In the genomic region with DNA sequence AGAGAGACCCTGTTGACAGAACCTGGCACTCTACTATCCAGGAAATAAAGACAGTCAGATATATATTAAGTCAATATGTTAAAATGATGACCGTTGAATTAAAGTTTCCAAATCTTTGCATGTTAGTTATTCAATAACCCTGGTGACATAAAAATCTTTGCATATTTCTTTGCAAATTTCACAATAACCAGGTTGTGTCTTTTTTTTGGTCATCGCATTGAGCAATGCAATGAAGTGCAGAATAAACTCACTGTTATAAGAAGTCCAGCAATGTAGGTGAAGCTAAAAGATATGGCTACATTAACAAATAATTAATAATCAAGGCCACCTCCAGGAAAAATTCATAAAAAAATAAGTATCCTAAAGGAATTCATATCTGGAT, we compare ENCODE assay signal across 21 cellular contexts.
DNase-seq lines count a peak whose midpoint lies in the region; ATAC-seq and TF ChIP-seq lines count a peak whose summit lies in the region.
"Had no signal": no experiment of that assay in that cellular context is flagged by ENCODE, and none has a peak within 500 bp of the region (broad histone marks: within the 10 kb centered on the region; RNA-seq: fewer than 3 reads in every experiment).

No MANE protein-coding gene starts in this region.

- H2BK15ac ChIP-seq in IMR-90 (ENCODE audit: low read depth, low read length) = no peak overlapping the region
- no peak overlapping the region for H2BK15ac ChIP-seq in mesenchymal stem cell (ENCODE audit: low read depth, poor library complexity, severe bottlenecking)

- H3K9me3 ChIP-seq in GM23248 (ENCODE audit: low read depth) (no peaks in the 10 kb centered on the region), IMR-90 (ENCODE audit: control insufficient read depth, insufficient read depth, low read length) (no peaks in the 10 kb centered on the region), fibroblast of lung (ENCODE audit: control insufficient read depth, insufficient read depth, low read depth, low read length) (no peaks in the 10 kb centered on the region), mesenchymal stem cell (ENCODE audit: control insufficient read depth, low read length) (no peaks in the 10 kb centered on the region), mucosa of descending colon (no peaks in the 10 kb centered on the region)
- H3K9me3 ChIP-seq: BLaER1 treated with 17β-estradiol and CSF1 and Interleukin-3, amounts not matched to agents 10 nM and 100 nM; Caco-2; HAP-1 had no signal

- TF ChIP-seq CTCF in IMR-90 (conservative IDR thresholded peaks at IDR 0.05; ENCODE audit: low read depth, low read length) (no peak), fibroblast of lung (conservative IDR thresholded peaks at IDR 0.05 in 1 of 2, IDR thresholded peaks at IDR 0.05 in 1 of 2; ENCODE audit: low read depth in 1 of 2, low read length in 2 of 2) (no peak), mucosa of descending colon (IDR thresholded peaks at IDR 0.05) (no peak)

- no peak overlapping the region for H3K27ac Mint-ChIP-seq in naive thymus-derived CD8-positive, alpha-beta T cell
- H3K27ac Mint-ChIP-seq: CD4-positive, alpha-beta memory T cell; GM23338 had no signal

- H3K4me2 ChIP-seq in GM23248 (ENCODE audit: unreplicated experiment) (peak overlapping the region; percentile 4), IMR-90 (ENCODE audit: low read depth, low read length) (peak overlapping the region; percentile 49; the same call in 1 of the 2 replicates), fibroblast of lung (ENCODE audit: extremely low read depth, insufficient read depth, low read length) (no peak overlapping the region), mesenchymal stem cell (ENCODE audit: low read length, poor library complexity, severe bottlenecking) (no peak overlapping the region)
- H3K4me2 ChIP-seq: GM23338, PC-9 had no signal

- CTCF ChIA-PET in IMR-90 (lab: Yijun Ruan, JAX) (interaction anchor here (0.6 kb wide), 1 partner anchor 11 kb away, joined by 3 read pairs; no protein-coding TSS in a partner anchor), HEK293T (lab: Yijun Ruan, JAX) (no interaction called here)

- no peaks in the 10 kb centered on the region for H3K36me3 Mint-ChIP-seq in naive thymus-derived CD8-positive, alpha-beta T cell
- H3K36me3 Mint-ChIP-seq: CD4-positive, alpha-beta memory T cell had no signal

- H3K4ac ChIP-seq in IMR-90 (ENCODE audit: low read depth, low read length) = no peak overlapping the region
- H3K4ac ChIP-seq in mesenchymal stem cell (ENCODE audit: low read depth in 1 of 2, low read length in 2 of 2) = no peak overlapping the region

- DNase-seq in GM23248 (peak; percentile 25), IMR-90 (no peak), fibroblast of lung (ENCODE audit: low read depth in 2 of 2) (no peak), mesenchymal stem cell (no peak), HEK293T (ENCODE audit: extremely low spot score) (no peak), mucosa of descending colon (no peak)
- no peak for DNase-seq in naive thymus-derived CD8-positive, alpha-beta T cell
- DNase-seq: ACHN; Caco-2; CD4-positive, alpha-beta memory T cell; Karpas-422; NCI-H1417 treated with DMSO at 0.1 percent for 48 hours; NCI-H187; NCI-H446 treated with DMSO at 0.1 percent for 48 hours; NCI-H526 treated with DMSO at 0.1 percent for 48 hours; PC-9; RPMI8226; SHP77 had no signal

- H3K4me3 ChIP-seq in GM23248 = no peak overlapping the region
- H3K4me3 ChIP-seq in IMR-90 (ENCODE audit: insufficient read depth, low read depth, low read length) = no peak overlapping the region
- H3K4me3 ChIP-seq in fibroblast of lung (replicated peaks in 1 of 4; ENCODE audit: control extremely low read depth in 1 of 4, insufficient read depth in 1 of 4, low read depth in 3 of 4, low read length in 4 of 4) = no peak overlapping the region
- no peak overlapping the region for H3K4me3 ChIP-seq in mesenchymal stem cell (ENCODE audit: insufficient read depth in 1 of 2, low read depth in 1 of 2, low read length in 2 of 2)
- H3K4me3 ChIP-seq in mucosa of descending colon = no peak overlapping the region
- H3K4me3 ChIP-seq: BLaER1 treated with 17β-estradiol and CSF1 and Interleukin-3, amounts not matched to agents 10 nM and 100 nM; GM23338; HAP-1; PC-9 had no signal

- no peak overlapping the region for H3K23ac ChIP-seq in IMR-90 (ENCODE audit: low read depth, low read length)
- no peak overlapping the region for H3K23ac ChIP-seq in mesenchymal stem cell (ENCODE audit: low read length in 2 of 2)

- no peak overlapping the region for H2AK5ac ChIP-seq in IMR-90 (ENCODE audit: low read depth, low read length)
- H2AK5ac ChIP-seq in mesenchymal stem cell (ENCODE audit: low read length, severe bottlenecking) = no peak overlapping the region

- H4K8ac ChIP-seq in IMR-90 (ENCODE audit: low read depth in 2 of 2, low read length in 2 of 2) (no peak overlapping the region), mesenchymal stem cell (ENCODE audit: low read length) (no peak overlapping the region)

- no peaks in the 10 kb centered on the region for H3K9me2 ChIP-seq in GM23248 (ENCODE audit: insufficient read depth)

- peaks cover 0 to 5% (median 0%) of the 10 kb centered on the region in 9 donors for H3K9me3 Mint-ChIP-seq in naive thymus-derived CD8-positive, alpha-beta T cell
- H3K9me3 Mint-ChIP-seq: GM23338 had no signal

- no peak overlapping the region for H4K91ac ChIP-seq in IMR-90 (ENCODE audit: insufficient read depth, low read depth, low read length)
- H4K91ac ChIP-seq in mesenchymal stem cell (ENCODE audit: low read length) = no peak overlapping the region

- H3K27ac ChIP-seq in GM23248 (no peak overlapping the region), IMR-90 (ENCODE audit: insufficient read depth, low read length) (no peak overlapping the region), fibroblast of lung (ENCODE audit: insufficient read depth, low read length) (peak overlapping the region; percentile 71), mesenchymal stem cell (ENCODE audit: low read length, poor library complexity, severe bottlenecking) (no peak overlapping the region)
- H3K27ac ChIP-seq: PC-9 had no signal

- H3K27me3 Mint-ChIP-seq in naive thymus-derived CD8-positive, alpha-beta T cell = peaks cover 0 to 6% (median 0%) of the 10 kb centered on the region in 5 donors

- H3K27me3 ChIP-seq in GM23248 (replicated peaks; ENCODE audit: insufficient read depth) (no peaks in the 10 kb centered on the region), IMR-90 (ENCODE audit: control insufficient read depth, insufficient read depth, low read length) (no peaks in the 10 kb centered on the region), fibroblast of lung (ENCODE audit: control insufficient read depth, insufficient read depth, low read length) (no peaks in the 10 kb centered on the region), mesenchymal stem cell (ENCODE audit: control insufficient read depth in 1 of 2, insufficient read depth in 1 of 2, low read length in 2 of 2) (no peaks in the 10 kb centered on the region)
- H3K27me3 ChIP-seq: BLaER1 treated with 17β-estradiol and CSF1 and Interleukin-3, amounts not matched to agents 10 nM and 100 nM had no signal

- 43 to 46% methylated on average over 2 of the region's 2 CpGs for WGBS in GM23248 (ENCODE audit: low coverage in 1 of 2, low lambda C conversion rate in 2 of 2, missing lambda C conversion rate in 2 of 2), 2 experiments
- no CpG with 5 or more reads among the region's 2 CpGs for WGBS in IMR-90 (ENCODE audit: extremely low coverage in 2 of 2, insufficient read length in 1 of 2), 2 experiments
- WGBS in mesenchymal stem cell = 100% methylated on average over 1 of the region's 2 CpGs

- no peak for TF ChIP-seq POLR2A in IMR-90 (IDR thresholded peaks at IDR 0.05; ENCODE audit: low read depth, low read length)

- H2AFZ ChIP-seq in GM23248 = 0 out of 2 replicates have a peak overlapping the region, but pooled peaks have one; percentile 41
- H2AFZ ChIP-seq in IMR-90 (replicated peaks; ENCODE audit: low read length, poor library complexity) = no peak overlapping the region
- H2AFZ ChIP-seq in fibroblast of lung (ENCODE audit: low read length) = no peak overlapping the region
- no peak overlapping the region for H2AFZ ChIP-seq in mesenchymal stem cell (ENCODE audit: low read depth, low read length)
- H2AFZ ChIP-seq: GM23338, PC-9 had no signal

- intact Hi-C loops in IMR-90 (cut with micrococcal nuclease) = no loop called here
- intact Hi-C loops in mucosa of descending colon (cut with DNase I, micrococcal nuclease) = no loop called here

- BruUV-seq in IMR-90 (replicated peaks; lab: Mats Ljungman, UMichigan) = no TSS peak

- H3K18ac ChIP-seq in IMR-90 (ENCODE audit: low read depth, low read length) = peak overlapping the region; percentile 39; the same call in 1 of the 2 replicates
- no peak overlapping the region for H3K18ac ChIP-seq in mesenchymal stem cell (ENCODE audit: low read depth in 1 of 2, low read length in 2 of 2)

- H3F3A ChIP-seq in GM23248 (ENCODE audit: insufficient read depth) = peaks cover 5% of the 10 kb centered on the region

- no peak overlapping the region for H2BK120ac ChIP-seq in IMR-90 (ENCODE audit: low read depth, low read length)
- H2BK120ac ChIP-seq in mesenchymal stem cell (ENCODE audit: low read depth, low read length) = no peak overlapping the region

- H2AK9ac ChIP-seq in IMR-90 (replicated peaks; ENCODE audit: low read depth, low read length, poor library complexity) = no peak overlapping the region

- H3K9ac ChIP-seq in GM23248 (no peak overlapping the region), IMR-90 (ENCODE audit: low read depth, low read length) (no peak overlapping the region), fibroblast of lung (ENCODE audit: insufficient read depth, low read length) (no peak overlapping the region), mesenchymal stem cell (ENCODE audit: low read length) (peak overlapping the region; percentile 37)
- H3K9ac ChIP-seq: BLaER1 treated with 17β-estradiol and CSF1 and Interleukin-3, amounts not matched to agents 10 nM and 100 nM had no signal

- H2BK20ac ChIP-seq in IMR-90 (ENCODE audit: low read depth, low read length) = no peak overlapping the region

- no peak overlapping the region for H3K4me3 Mint-ChIP-seq in naive thymus-derived CD8-positive, alpha-beta T cell
- H3K4me3 Mint-ChIP-seq: CD4-positive, alpha-beta memory T cell; GM23338 had no signal

- dilution Hi-C loops in IMR-90 (cut with HindIII; ENCODE audit: low sequenced_read_pairs, unreplicated experiment) = no loop called here

- no peak overlapping the region for H3K56ac ChIP-seq in IMR-90 (ENCODE audit: extremely low read depth, insufficient read depth, low read length)

- in situ Hi-C loops in GM23248 (cut with MboI) = no loop called here
- in situ Hi-C loops in IMR-90 (cut with MboI; ENCODE audit: low sequenced_read_pairs) = no loop called here

- H3K36me3 ChIP-seq in GM23248 (ENCODE audit: low read depth) (no peaks in the 10 kb centered on the region), IMR-90 (ENCODE audit: control insufficient read depth, insufficient read depth, low read length) (no peaks in the 10 kb centered on the region), fibroblast of lung (ENCODE audit: control insufficient read depth, insufficient read depth, low read length) (no peaks in the 10 kb centered on the region), mesenchymal stem cell (ENCODE audit: control insufficient read depth in 1 of 2, insufficient read depth in 2 of 2, low read depth in 1 of 2, low read length in 2 of 2) (no peaks in the 10 kb centered on the region), mucosa of descending colon (ENCODE audit: low read depth) (no peaks in the 10 kb centered on the region)
- H3K36me3 ChIP-seq: BLaER1 treated with 17β-estradiol and CSF1 and Interleukin-3, amounts not matched to agents 10 nM and 100 nM; HAP-1 had no signal

- peaks cover 4% of the 10 kb centered on the region; the same call in 1 of the 2 replicates for H3K9me1 ChIP-seq in IMR-90 (ENCODE audit: insufficient read depth, low read length)

- H3K79me2 ChIP-seq in GM23248 (ENCODE audit: insufficient read depth) (no peaks in the 10 kb centered on the region), fibroblast of lung (ENCODE audit: control insufficient read depth, insufficient read depth, low read length) (no peaks in the 10 kb centered on the region)

- no peak for ATAC-seq in IMR-90 (ENCODE audit: low read depth)
- no peak for ATAC-seq in naive thymus-derived CD8-positive, alpha-beta T cell
- ATAC-seq in mucosa of descending colon = no peak
- ATAC-seq: GM23338 had no signal

- no peak overlapping the region for H4K5ac ChIP-seq in IMR-90 (ENCODE audit: low read depth, low read length)

- no peaks in the 10 kb centered on the region for H3K4me1 Mint-ChIP-seq in naive thymus-derived CD8-positive, alpha-beta T cell
- H3K4me1 Mint-ChIP-seq: CD4-positive, alpha-beta memory T cell; GM23338 had no signal

- POLR2A ChIA-PET in IMR-90 (lab: Charles Lee; ENCODE audit: unreplicated experiment) (no interaction called here), HEK293T (lab: Yijun Ruan, JAX) (no interaction called here)
- POLR2A ChIA-PET in naive thymus-derived CD8-positive, alpha-beta T cell (lab: Charles Lee) = no interaction called here

- H4K20me1 ChIP-seq in GM23248 (ENCODE audit: insufficient read depth) (no peaks in the 10 kb centered on the region), IMR-90 (ENCODE audit: insufficient read depth, low read length) (no peaks in the 10 kb centered on the region), fibroblast of lung (ENCODE audit: control insufficient read depth, extremely low read depth, insufficient read depth, low read length) (no peaks in the 10 kb centered on the region)
- H4K20me1 ChIP-seq: BLaER1 treated with 17β-estradiol and CSF1 and Interleukin-3, amounts not matched to agents 10 nM and 100 nM had no signal

- H3K79me1 ChIP-seq in IMR-90 (ENCODE audit: low read depth in 1 of 2, low read length in 2 of 2) = no peaks in the 10 kb centered on the region
- H3K79me1 ChIP-seq in mesenchymal stem cell (replicated peaks; ENCODE audit: low read length, poor library complexity, severe bottlenecking) = no peaks in the 10 kb centered on the region

- H2BK5ac ChIP-seq in IMR-90 (ENCODE audit: low read depth, low read length, poor library complexity, severe bottlenecking) = peak overlapping the region; percentile 58
- no peak overlapping the region for H2BK5ac ChIP-seq in mesenchymal stem cell (ENCODE audit: low read depth, low read length, poor library complexity, severe bottlenecking)

- H3K4me1 ChIP-seq in GM23248 (ENCODE audit: insufficient read depth) (peaks cover 17% of the 10 kb centered on the region), IMR-90 (ENCODE audit: control insufficient read depth, insufficient read depth, low read length) (peaks cover 11% of the 10 kb centered on the region; the same call in 1 of the 2 replicates), fibroblast of lung (ENCODE audit: control insufficient read depth, extremely low read depth, insufficient read depth, low read length) (peaks cover 15% of the 10 kb centered on the region), mesenchymal stem cell (ENCODE audit: control insufficient read depth, insufficient read depth, low read depth, low read length) (peaks cover 1% of the 10 kb centered on the region), mucosa of descending colon (ENCODE audit: low read depth) (no peaks in the 10 kb centered on the region)
- H3K4me1 ChIP-seq: Caco-2, HAP-1 had no signal

- no peak overlapping the region for H3K14ac ChIP-seq in IMR-90 (replicated peaks; ENCODE audit: low read depth, low read length)
- no peak overlapping the region for H3K14ac ChIP-seq in mesenchymal stem cell (ENCODE audit: low read length in 2 of 2)

- no peak for TF ChIP-seq RAD21 in IMR-90 (IDR thresholded peaks at IDR 0.05; ENCODE audit: low read length)

- H2BK12ac ChIP-seq in mesenchymal stem cell (ENCODE audit: low read length in 2 of 2) = no peak overlapping the region

Comparison
In these comparisons a context has a peak if more than half of its experiments do, and no peak if none do; other contexts are left out.
1. H3K4me2 ChIP-seq: peak in GM23248 (single experiment) and IMR-90 (single experiment); none in fibroblast of lung (single experiment) and mesenchymal stem cell (single experiment).